In genomic region chr2:239587311-239587731, GRCh38 we compare ENCODE assay signal across 24 cellular contexts.
"Had no signal": no experiment of that assay in that cellular context is flagged by ENCODE, and none has a peak within 500 bp of the region (broad histone marks: within the 10 kb centered on the region; RNA-seq: fewer than 3 reads in every experiment).

No MANE protein-coding gene starts in this region.

- H3K27me3 Mint-ChIP-seq: activated naive CD8-positive, alpha-beta T cell; type B pancreatic cell had no signal

- H3K4me3 ChIP-seq: adrenal gland, colonic mucosa, dorsolateral prefrontal cortex, esophagus squamous epithelium, gastrocnemius medialis, sigmoid colon, testis, vagina had no signal

- H3K4me3 Mint-ChIP-seq: activated naive CD8-positive, alpha-beta T cell; activated T-cell treated with anti-CD3 and anti-CD28 coated beads, Interleukin-2, amount 50 U/mL, for 4 hours; central memory CD8-positive, alpha-beta T cell; effector memory CD8-positive, alpha-beta T cell; T-cell; T-helper 2 cell treated with Interferon-gamma antibody and Interleukin-4, amounts not matched to agents 5 μg/mL and 100 μg/mL, for 36 hours; type B pancreatic cell had no signal

- FAIRE-seq: astrocyte had no signal

- H3K36me3 ChIP-seq: adrenal gland, colonic mucosa, esophagus squamous epithelium, gastrocnemius medialis, sigmoid colon, vagina had no signal

- H3K27ac Mint-ChIP-seq: activated naive CD8-positive, alpha-beta T cell; activated T-helper 2 cell treated with anti-CD3 and anti-CD28 coated beads, Interferon-gamma antibody, Interleukin-2, Interleukin-4, amounts not matched to agents 10 μg/mL and 5 μg/mL and 100 μg/mL, durations not matched to agents 14 hours and 24 hours and 36 hours; T-cell; T-helper 2 cell treated with Interferon-gamma antibody and Interleukin-4, amounts not matched to agents 5 μg/mL and 100 μg/mL, for 36 hours; type B pancreatic cell had no signal

- H3K36me3 Mint-ChIP-seq: activated naive CD8-positive, alpha-beta T cell; T-cell had no signal

- H3K9me3 ChIP-seq: adrenal gland, colonic mucosa, esophagus squamous epithelium, gastrocnemius medialis, sigmoid colon, testis, vagina had no signal

- H3K4me1 ChIP-seq: adrenal gland, colonic mucosa, esophagus squamous epithelium, gastrocnemius medialis, sigmoid colon, testis, vagina had no signal

- H3K4me1 Mint-ChIP-seq: T-cell had no signal

- DNase-seq: activated CD4-positive, alpha-beta T cell treated with anti-CD3 and anti-CD28 coated beads, Interleukin-2, amount 50 U/mL, for 4 hours; activated CD8-positive, alpha-beta memory T cell treated with anti-CD3 and anti-CD28 coated beads for 24 hours; activated CD8-positive, alpha-beta memory T cell treated with anti-CD3 and anti-CD28 coated beads, Interleukin-2, amount 50 U/mL, for 4 hours; activated T-cell treated with anti-CD3 and anti-CD28 coated beads, Interleukin-2, amount 50 U/mL, for 4 hours; adrenal gland; colonic mucosa; effector memory CD8-positive, alpha-beta T cell; esophagus squamous epithelium; mesenchymal stem cell; occipital lobe; stimulated activated CD4-positive, alpha-beta T cell treated with anti-CD3 and anti-CD28 coated beads, Interleukin-4, amount 100 ng/mL, for 1 hour; stimulated activated naive CD4-positive, alpha-beta T cell; T-cell had no signal

- ATAC-seq: activated T-cell treated with anti-CD3 and anti-CD28 coated beads, Interleukin-2, amount 50 U/mL, for 4 hours; effector memory CD8-positive, alpha-beta T cell; T-cell had no signal

- H3K27ac ChIP-seq: adrenal gland, colonic mucosa, dorsolateral prefrontal cortex, esophagus squamous epithelium, gastrocnemius medialis, sigmoid colon, testis, vagina had no signal

- H3K27me3 ChIP-seq: adrenal gland, colonic mucosa, gastrocnemius medialis, sigmoid colon, testis, vagina had no signal

- H3K9me3 Mint-ChIP-seq: activated T-cell treated with anti-CD3 and anti-CD28 coated beads, Interleukin-2, amount 50 U/mL, for 4 hours; T-cell; type B pancreatic cell had no signal
